In the genomic region with DNA sequence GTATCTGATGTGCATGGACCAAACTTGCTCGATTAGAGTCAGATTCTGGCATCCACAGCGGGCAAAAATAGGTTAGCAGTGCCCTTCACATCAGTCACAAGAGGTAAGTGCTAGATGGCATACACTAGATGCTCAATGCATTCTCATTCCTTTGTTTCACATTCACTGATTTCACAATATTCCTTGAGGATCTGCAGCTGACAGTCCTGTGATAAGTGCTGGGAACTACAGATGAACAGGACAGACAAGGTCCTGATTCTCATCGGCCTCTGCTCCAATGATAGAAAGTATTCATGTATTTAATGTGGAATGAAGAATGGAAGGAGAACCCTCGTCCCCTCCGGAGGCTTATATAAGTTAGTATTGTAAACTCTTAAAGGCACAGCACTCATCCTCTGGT, we compare ENCODE assay signal across 29 cellular contexts.
"Had no signal": no experiment of that assay in that cellular context is flagged by ENCODE, and none has a peak within 500 bp of the region (broad histone marks: within the 10 kb centered on the region; RNA-seq: fewer than 3 reads in every experiment).

No MANE protein-coding gene starts in this region.

- H3K4me3 ChIP-seq: body of pancreas, breast epithelium, cardiac muscle cell, colonic mucosa, esophagus squamous epithelium, heart left ventricle had no signal

- H3K27ac ChIP-seq: body of pancreas, breast epithelium, cardiac muscle cell, colonic mucosa, epithelial cell of prostate, esophagus squamous epithelium, heart left ventricle, WERI-Rb-1 had no signal

- H3K36me3 ChIP-seq: breast epithelium, cardiac muscle cell, colonic mucosa, esophagus squamous epithelium, heart left ventricle, WERI-Rb-1 had no signal

- ATAC-seq: activated CD4-positive, CD25-positive, alpha-beta regulatory T cell treated with anti-CD3 and anti-CD28 coated beads, Interleukin-2, amount 50 U/mL, for 24 hours; activated CD8-positive, alpha-beta T cell treated with anti-CD3 and anti-CD28 coated beads for 36 hours; activated T-cell treated with anti-CD3 and anti-CD28 coated beads, Interleukin-2, amount 50 U/mL, for 4 hours; activated T-helper 17 cell treated with anti-CD3 and anti-CD28 coated beads, Interleukin-2, amount 50 U/mL, for 72 hours; body of pancreas; heart left ventricle; T-helper 17 cell had no signal

- H3K9me3 ChIP-seq: body of pancreas, breast epithelium, colonic mucosa, esophagus squamous epithelium, heart left ventricle had no signal

- DNase-seq: activated B cell treated with CpG ODN at 0.5 μM for 24 hours; activated CD4-positive, alpha-beta T cell treated with anti-CD3 and anti-CD28 coated beads for 48 hours; activated CD4-positive, alpha-beta T cell treated with anti-CD3 and anti-CD28 coated beads, Interleukin-2, amount 50 U/mL, for 1 hour; activated CD4-positive, alpha-beta T cell treated with anti-CD3 and anti-CD28 coated beads, Interleukin-2, amount 50 U/mL, for 48 hours; activated CD8-positive, alpha-beta memory T cell treated with anti-CD3 and anti-CD28 coated beads for 24 hours; activated CD8-positive, alpha-beta T cell treated with anti-CD3 and anti-CD28 coated beads for 36 hours; activated effector memory CD4-positive, alpha-beta T cell treated with Interleukin-2 at 50 U/mL for 16 hours; activated gamma-delta T cell treated with Interleukin-2 at 50 U/mL for 16 hours; activated naive CD4-positive, alpha-beta T cell treated with anti-CD3 and anti-CD28 coated beads, Interleukin-2, amount 50 U/mL, for 16 hours; activated naive CD4-positive, alpha-beta T cell treated with Interleukin-2 at 50 U/mL for 16 hours; activated T-cell treated with anti-CD3 and anti-CD28 coated beads, Interleukin-2, amount 50 U/mL, for 4 hours; amygdala; aorta; body of pancreas; central memory CD4-positive, alpha-beta T cell; cerebellar nuclear complex; colonic mucosa; effector CD8-positive, alpha-beta T cell; esophagus squamous epithelium; heart left ventricle; T-helper 1 cell; T-helper 17 cell; T1000; WERI-Rb-1 had no signal

- H3K4me1 ChIP-seq: body of pancreas, breast epithelium, colonic mucosa, heart left ventricle had no signal

- H3K27me3 ChIP-seq: body of pancreas, breast epithelium, cardiac muscle cell had no signal
